Comparison of ENCODE assay signal across 30 cellular contexts in the genomic region with DNA sequence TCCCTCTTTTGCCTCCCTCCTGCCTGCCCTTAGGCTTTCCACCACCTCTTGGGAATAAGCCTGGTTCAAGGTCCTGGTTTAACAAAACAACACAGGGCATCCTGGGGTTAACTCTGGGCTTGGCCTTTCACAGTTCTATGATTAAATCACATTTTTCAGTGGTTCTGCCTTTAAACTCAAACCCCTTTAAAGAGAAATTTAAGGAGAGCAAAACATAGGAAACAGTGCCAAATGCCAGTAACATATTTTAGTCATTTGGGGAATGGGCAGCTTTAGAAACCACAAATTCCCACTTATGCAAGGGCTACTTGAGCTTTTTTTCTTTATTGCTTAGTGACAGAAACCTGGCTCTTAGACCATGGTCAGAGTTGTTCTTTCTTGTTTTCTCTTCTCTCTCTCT.
DNase-seq lines count a peak whose midpoint lies in the region; ATAC-seq and TF ChIP-seq lines count a peak whose summit lies in the region.
"Had no signal": no experiment of that assay in that cellular context is flagged by ENCODE, and none has a peak within 500 bp of the region (broad histone marks: within the 10 kb centered on the region; RNA-seq: fewer than 3 reads in every experiment).

No MANE protein-coding gene starts in this region.

- in situ Hi-C loops in astrocyte of the cerebellum (cut with HindIII; ENCODE audit: low sequenced_read_pairs): no loop called here

- ATAC-seq in GM18861 (IDR thresholded peaks at IDR 0.05; ENCODE audit: unreplicated experiment): no peak
- ATAC-seq: activated CD8-positive, alpha-beta T cell treated with anti-CD3 and anti-CD28 coated beads for 36 hours; gastrocnemius medialis; GM12878; T-helper 17 cell; upper lobe of right lung had no signal

- DNase-seq in GM04503 (ENCODE audit: low read depth) (peak; percentile 74), astrocyte of the cerebellum (ENCODE audit: low read depth) (peak; percentile 19), fibroblast of peridontal ligament (ENCODE audit: extremely low read depth) (peak; percentile 87), stromal cell of bone marrow (ENCODE audit: low read depth) (peak; percentile 63), ureter (ENCODE audit: low spot score) (no peak), DMS 273 treated with DMSO at 0.1 percent for 48 hours (lab: John Stamatoyannopoulos, UW) (no peak), NCI-H2081 treated with DMSO at 0.1 percent for 48 hours (lab: John Stamatoyannopoulos, UW) (no peak)
- DNase-seq: activated CD4-positive, alpha-beta T cell treated with anti-CD3 and anti-CD28 coated beads for 1 hour; activated CD8-positive, alpha-beta T cell treated with anti-CD3 and anti-CD28 coated beads for 36 hours; activated naive CD4-positive, alpha-beta T cell treated with anti-CD3 and anti-CD28 coated beads for 36 hours; amniotic stem cell; CD4-positive, CD25-positive, alpha-beta regulatory T cell; endodermal cell; gastrocnemius medialis; KBM-7; MG63; naive B cell; NCI-H1105 treated with DMSO at 0.1 percent for 48 hours; NCI-H2029 treated with DMSO at 0.1 percent for 48 hours; NCI-H2227 treated with DMSO at 0.1 percent for 48 hours; NCI-H526 treated with DMSO at 0.1 percent for 48 hours; NK-92 treated with Interleukin-12 subunit alpha and Interleukin-12 subunit beta, amount 100 ng/mL, for 24 hours; stimulated activated CD4-positive, alpha-beta T cell treated with anti-CD3 and anti-CD28 coated beads, Interleukin-4, amount 100 ng/mL, for 24 hours; substantia nigra; T-helper 17 cell; upper lobe of right lung had no signal

- no peak overlapping the region for H3K4me3 ChIP-seq in astrocyte of the cerebellum (ENCODE audit: low read depth, low read length)
- H3K4me3 ChIP-seq: cardiac muscle cell, gastrocnemius medialis, GM12878, MG63, SK-N-MC, upper lobe of right lung had no signal

- TF ChIP-seq CTCF in astrocyte of the cerebellum (IDR thresholded peaks at IDR 0.05; ENCODE audit: low read depth, low read length, missing control alignments): no peak

Comparison
In these comparisons a context has a peak if more than half of its experiments do, and no peak if none do; other contexts are left out.
1. DNase-seq: peak in GM04503 (single experiment), astrocyte of the cerebellum (single experiment), fibroblast of peridontal ligament (single experiment) and stromal cell of bone marrow (single experiment); none in ureter (single experiment), DMS 273 treated with DMSO at 0.1 percent for 48 hours (single experiment) and NCI-H2081 treated with DMSO at 0.1 percent for 48 hours (single experiment).